8 cellular contexts compared by ENCODE assay signal in genomic region chr11:3109921-3110706, GRCh38. TPM values are rescaled to one million over a fixed set of nuclear protein-coding genes. Genes with fewer than 3 reads are reported as not detected.
DNase-seq lines count a peak whose midpoint lies in the region; ATAC-seq and TF ChIP-seq lines count a peak whose summit lies in the region.

No MANE protein-coding gene starts in this region.

- no peak overlapping the region for H3K27ac ChIP-seq in cardiac muscle cell
- no peak overlapping the region for H3K27ac ChIP-seq in sigmoid colon

- intact Hi-C loops in sigmoid colon (cut with DNase I), result loop anchor here (1.0 kb wide), 1 partner anchor 106 kb away; no protein-coding TSS in a partner anchor

- no peaks in the 10 kb centered on the region for H3K36me3 ChIP-seq in cardiac muscle cell
- H3K36me3 ChIP-seq in sigmoid colon, result peaks cover 8 to 41% (median 16%) of the 10 kb centered on the region in 4 donors

- no peak for TF ChIP-seq EP300 in sigmoid colon (IDR thresholded peaks at IDR 0.05)

- H3K9me3 ChIP-seq in cardiac muscle cell (ENCODE audit: low read depth), result no peaks in the 10 kb centered on the region
- no peaks in the 10 kb centered on the region for H3K9me3 ChIP-seq in sigmoid colon

- ATAC-seq in HG03457 (IDR thresholded peaks at IDR 0.05; ENCODE audit: unreplicated experiment) (no peak), HG02623 (IDR thresholded peaks at IDR 0.05; ENCODE audit: unreplicated experiment) (no peak)

- TF ChIP-seq POLR2A in sigmoid colon (IDR thresholded peaks at IDR 0.05), result no peak

- TF ChIP-seq CTCF in cardiac muscle cell (IDR thresholded peaks at IDR 0.05; ENCODE audit: low read depth, low read length) (peak; percentile 66), sigmoid colon (IDR thresholded peaks at IDR 0.05) (peak; percentile 48 to 71 (median 59))

- peak in 2 of 3 experiments; percentile 20 to 33 for DNase-seq in NCI-H1417 (lab: John Stamatoyannopoulos, UW)
- DNase-seq in NCI-H1417 treated with DMSO at 0.1 percent for 48 hours (lab: John Stamatoyannopoulos, UW), result no peak
- DNase-seq in NCI-H2029 (lab: John Stamatoyannopoulos, UW), result peak; percentile 45
- peak; percentile 39 for DNase-seq in activated T-cell treated with anti-CD3 and anti-CD28 coated beads for 48 hours (ENCODE audit: low read depth)
- DNase-seq in cardiac muscle cell (ENCODE audit: low read depth in 1 of 2, low spot score in 1 of 2), result peak; percentile 41 to 56
- DNase-seq in sigmoid colon, result peak; percentile 78

- H3K4me3 ChIP-seq in cardiac muscle cell (no peak overlapping the region), sigmoid colon (no peak overlapping the region)

- no peaks in the 10 kb centered on the region for H3K27me3 ChIP-seq in cardiac muscle cell
- H3K27me3 ChIP-seq in sigmoid colon, result no peaks in the 10 kb centered on the region

- no peaks in the 10 kb centered on the region for H3K4me1 ChIP-seq in cardiac muscle cell (ENCODE audit: low read depth)
- H3K4me1 ChIP-seq in sigmoid colon, result no peaks in the 10 kb centered on the region

- WGBS in sigmoid colon, 2 donors, result 56 to 75% methylated on average over 14 of the region's 14 CpGs

RNA-seq across cellular contexts. Expression of gene CARS1, which starts 52.9 kb away (rescaled TPM):
- total RNA-seq in cardiac muscle cell (18.5 and 21.5 TPM in 2 replicates), sigmoid colon (10 to 100 TPM; 34.6 to 49.0 (median 39.6) TPM)
- polyA plus RNA-seq in cardiac muscle cell (18.7 and 24.2 TPM in 2 replicates), sigmoid colon (10 to 100 TPM; 21.0 to 57.1 (median 35.4) TPM)

RNA-seq across cellular contexts. Expression of gene OSBPL5, which starts 55.0 kb away (rescaled TPM):
- total RNA-seq in cardiac muscle cell (29.4 and 33.9 TPM in 2 replicates), sigmoid colon (10 to 100 TPM; 28.1 to 69.2 (median 46.2) TPM)
- polyA plus RNA-seq in cardiac muscle cell (19.3 and 20.9 TPM in 2 replicates), sigmoid colon (10 to 100 TPM; 16.6 to 29.8 (median 18.6) TPM)
